In genomic region chr15:65818927-65819562, GRCh38 we compare ENCODE assay signal across 8 cellular contexts. TPM values are rescaled to one million over a fixed set of nuclear protein-coding genes. Genes with fewer than 3 reads are reported as not detected.
DNase-seq lines count a peak whose midpoint lies in the region; ATAC-seq and TF ChIP-seq lines count a peak whose summit lies in the region.

No MANE protein-coding gene starts in this region.

- peak overlapping the region; percentile 85 for H3K27ac Mint-ChIP-seq in activated CD4-positive, alpha-beta T cell treated with anti-CD3 and anti-CD28 coated beads, Interleukin-2, amount 10 ng/mL, durations not matched to agents 24 days and 14 days
- H3K27ac Mint-ChIP-seq in T-helper 2 cell treated with Interferon-gamma antibody and Interleukin-4, amounts not matched to agents 5 μg/mL and 100 μg/mL, for 36 hours = peak overlapping the region; percentile 83
- H3K27ac Mint-ChIP-seq in naive thymus-derived CD8-positive, alpha-beta T cell = peak overlapping the region; percentile 94 to 99 (median 98)
- no peak overlapping the region for H3K27ac Mint-ChIP-seq in glutamatergic neuron (ENCODE audit: unreplicated experiment)

- no peaks in the 10 kb centered on the region for H3K9me3 ChIP-seq in body of pancreas

- H3K4me1 ChIP-seq in body of pancreas = peaks cover 2% of the 10 kb centered on the region

- DNase-seq in activated CD4-positive, alpha-beta T cell treated with anti-CD3 and anti-CD28 coated beads, Interleukin-2, amount 10 ng/mL, durations not matched to agents 24 days and 14 days = peak; percentile 81
- DNase-seq in activated CD4-positive, alpha-beta T cell treated with anti-CD3 and anti-CD28 coated beads, Interleukin-2, amount 50 U/mL, for 48 hours = no peak
- DNase-seq in T-helper 2 cell treated with Interferon-gamma antibody and Interleukin-4, amounts not matched to agents 5 μg/mL and 100 μg/mL, for 36 hours (ENCODE audit: low spot score) = peak; percentile 26
- DNase-seq in naive thymus-derived CD8-positive, alpha-beta T cell = peak in 6 of 10 donors; percentile 28 to 93 (median 76)
- DNase-seq in glutamatergic neuron (no peak), body of pancreas (no peak)
- DNase-seq in activated CD4-positive, alpha-beta T cell treated with anti-CD3 and anti-CD28 coated beads, Interleukin-2, amount 50 U/mL, for 1 hour = no peak

- peaks cover 3% of the 10 kb centered on the region for H3K9me3 Mint-ChIP-seq in activated CD4-positive, alpha-beta T cell treated with anti-CD3 and anti-CD28 coated beads, Interleukin-2, amount 10 ng/mL, durations not matched to agents 24 days and 14 days
- no peaks in the 10 kb centered on the region for H3K9me3 Mint-ChIP-seq in T-helper 2 cell treated with Interferon-gamma antibody and Interleukin-4, amounts not matched to agents 5 μg/mL and 100 μg/mL, for 36 hours
- H3K9me3 Mint-ChIP-seq in naive thymus-derived CD8-positive, alpha-beta T cell = peaks cover 0 to 9% (median 0%) of the 10 kb centered on the region in 9 donors
- H3K9me3 Mint-ChIP-seq in glutamatergic neuron (ENCODE audit: unreplicated experiment) = no peaks in the 10 kb centered on the region

- no peaks in the 10 kb centered on the region for H3K36me3 Mint-ChIP-seq in activated CD4-positive, alpha-beta T cell treated with anti-CD3 and anti-CD28 coated beads, Interleukin-2, amount 10 ng/mL, durations not matched to agents 24 days and 14 days (ENCODE audit: low read depth)
- peaks cover 8% of the 10 kb centered on the region for H3K36me3 Mint-ChIP-seq in T-helper 2 cell treated with Interferon-gamma antibody and Interleukin-4, amounts not matched to agents 5 μg/mL and 100 μg/mL, for 36 hours (ENCODE audit: low read depth)
- H3K36me3 Mint-ChIP-seq in naive thymus-derived CD8-positive, alpha-beta T cell = peaks cover 0 to 4% (median 0%) of the 10 kb centered on the region in 3 donors
- no peaks in the 10 kb centered on the region for H3K36me3 Mint-ChIP-seq in glutamatergic neuron (ENCODE audit: unreplicated experiment)

- ATAC-seq in HG03097 (IDR thresholded peaks at IDR 0.05; ENCODE audit: low FRiP score, unreplicated experiment) (peak; percentile 55), body of pancreas (no peak)
- ATAC-seq in naive thymus-derived CD8-positive, alpha-beta T cell = peak; percentile 91 to 95

- H3K27me3 Mint-ChIP-seq in activated CD4-positive, alpha-beta T cell treated with anti-CD3 and anti-CD28 coated beads, Interleukin-2, amount 10 ng/mL, durations not matched to agents 24 days and 14 days = no peaks in the 10 kb centered on the region
- H3K27me3 Mint-ChIP-seq in T-helper 2 cell treated with Interferon-gamma antibody and Interleukin-4, amounts not matched to agents 5 μg/mL and 100 μg/mL, for 36 hours (ENCODE audit: low read depth) = peaks cover 3% of the 10 kb centered on the region
- H3K27me3 Mint-ChIP-seq in naive thymus-derived CD8-positive, alpha-beta T cell = no peaks in the 10 kb centered on the region
- H3K27me3 Mint-ChIP-seq in glutamatergic neuron (ENCODE audit: unreplicated experiment) = peaks cover 2% of the 10 kb centered on the region

- H3K4me3 Mint-ChIP-seq in activated CD4-positive, alpha-beta T cell treated with anti-CD3 and anti-CD28 coated beads, Interleukin-2, amount 10 ng/mL, durations not matched to agents 24 days and 14 days = peak overlapping the region; percentile 61
- peak overlapping the region; percentile 70 for H3K4me3 Mint-ChIP-seq in T-helper 2 cell treated with Interferon-gamma antibody and Interleukin-4, amounts not matched to agents 5 μg/mL and 100 μg/mL, for 36 hours
- H3K4me3 Mint-ChIP-seq in naive thymus-derived CD8-positive, alpha-beta T cell = peak overlapping the region; percentile 13 to 90 (median 75)
- no peak overlapping the region for H3K4me3 Mint-ChIP-seq in glutamatergic neuron (ENCODE audit: unreplicated experiment)

- TF ChIP-seq POLR2A in body of pancreas (IDR thresholded peaks at IDR 0.05) = no peak

- H3K27ac ChIP-seq in body of pancreas = no peak overlapping the region

- no peaks in the 10 kb centered on the region for H3K27me3 ChIP-seq in body of pancreas

- peaks cover 44% of the 10 kb centered on the region for H3K4me1 Mint-ChIP-seq in activated CD4-positive, alpha-beta T cell treated with anti-CD3 and anti-CD28 coated beads, Interleukin-2, amount 10 ng/mL, durations not matched to agents 24 days and 14 days
- peaks cover 43% of the 10 kb centered on the region for H3K4me1 Mint-ChIP-seq in T-helper 2 cell treated with Interferon-gamma antibody and Interleukin-4, amounts not matched to agents 5 μg/mL and 100 μg/mL, for 36 hours (ENCODE audit: low read depth)
- peaks cover 16 to 76% (median 51%) of the 10 kb centered on the region in 4 donors for H3K4me1 Mint-ChIP-seq in naive thymus-derived CD8-positive, alpha-beta T cell
- H3K4me1 Mint-ChIP-seq in glutamatergic neuron (ENCODE audit: low read depth, unreplicated experiment) = no peaks in the 10 kb centered on the region

- intact Hi-C loops in activated CD4-positive, alpha-beta T cell treated with anti-CD3 and anti-CD28 coated beads, Interleukin-2, amount 10 ng/mL, durations not matched to agents 24 days and 14 days (cut with micrococcal nuclease) = loop anchor here (1.0 to 5.0 kb wide), 6 partner anchors 14 to 68 kb away; partner anchors contain the start of genes DENND4A and RAB11A
- intact Hi-C loops in body of pancreas (cut with DNase I) = no loop called here

- H3K36me3 ChIP-seq in body of pancreas (replicated peaks in 1 of 2; ENCODE audit: insufficient read depth in 1 of 2, low read depth in 2 of 2) = no peaks in the 10 kb centered on the region

- TF ChIP-seq CTCF in glutamatergic neuron (IDR thresholded peaks at IDR 0.05; ENCODE audit: partially characterized antibody, unreplicated experiment) = no peak
- no peak for TF ChIP-seq CTCF in body of pancreas (IDR thresholded peaks at IDR 0.05)

- H3K4me3 ChIP-seq in body of pancreas = no peak overlapping the region

- POLR2A ChIA-PET in naive thymus-derived CD8-positive, alpha-beta T cell (lab: Charles Lee) = interaction anchor here (0.8 to 6.7 kb wide), 8 partner anchors 9 to 50 kb away, joined by 3 to 97 read pairs (median 6); partner anchors contain the start of genes DENND4A and RAB11A

- 68 to 75% methylated on average over 4 of the region's 4 CpGs for whole genome bisulfite sequencing in body of pancreas, 2 donors

RNA-seq across cellular contexts. Expression of gene DENND4A, which starts 27.0 kb away (rescaled TPM):
- 44.2 and 48.3 TPM in 2 replicates for total RNA-seq in activated CD4-positive, alpha-beta T cell treated with anti-CD3 and anti-CD28 coated beads, Interleukin-2, amount 10 ng/mL, durations not matched to agents 24 days and 14 days
- total RNA-seq in naive thymus-derived CD8-positive, alpha-beta T cell = 10 to 100 TPM; 58.4 to 62.9 TPM
- 10 to 100 TPM in 2 of 3 donors, 1 to 10 TPM in 1; 9.3 to 12.0 (median 11.2) TPM for polyA plus RNA-seq in naive thymus-derived CD8-positive, alpha-beta T cell
- total RNA-seq in glutamatergic neuron (ENCODE audit: unreplicated experiment) (23.7 TPM), body of pancreas (10 to 100 TPM; 45.7 to 59.3 TPM)

RNA-seq across cellular contexts. Expression of gene RAB11A, which starts 50.2 kb away (rescaled TPM):
- total RNA-seq in activated CD4-positive, alpha-beta T cell treated with anti-CD3 and anti-CD28 coated beads, Interleukin-2, amount 10 ng/mL, durations not matched to agents 24 days and 14 days = 163 TPM in 2 replicates
- total RNA-seq in naive thymus-derived CD8-positive, alpha-beta T cell = 10 to 100 TPM; 75.9 to 76.9 TPM
- polyA plus RNA-seq in naive thymus-derived CD8-positive, alpha-beta T cell = 100 to 1,000 TPM; 186 to 204 (median 186) TPM
- total RNA-seq in glutamatergic neuron (ENCODE audit: unreplicated experiment) (197 TPM), body of pancreas (10 to 100 TPM; 35.3 to 39.4 TPM)

Comparison
In these comparisons a context has a peak if more than half of its experiments do, and no peak if none do; other contexts are left out.
1. DNase-seq: peak in activated CD4-positive, alpha-beta T cell treated with anti-CD3 and anti-CD28 coated beads, Interleukin-2, amount 10 ng/mL, durations not matched to agents 24 days and 14 days (single experiment), T-helper 2 cell treated with Interferon-gamma antibody and Interleukin-4, amounts not matched to agents 5 μg/mL and 100 μg/mL, for 36 hours (single experiment) and naive thymus-derived CD8-positive, alpha-beta T cell (6 of 10); none in activated CD4-positive, alpha-beta T cell treated with anti-CD3 and anti-CD28 coated beads, Interleukin-2, amount 50 U/mL, for 48 hours (0 of 2), glutamatergic neuron (single experiment), body of pancreas (0 of 4) and activated CD4-positive, alpha-beta T cell treated with anti-CD3 and anti-CD28 coated beads, Interleukin-2, amount 50 U/mL, for 1 hour (single experiment).